In genomic region chr5:36090033-36090432, GRCh38 we compare ENCODE assay signal across 8 cellular contexts. TPM values are rescaled to one million over a fixed set of nuclear protein-coding genes. Genes with fewer than 3 reads are reported as not detected.
DNase-seq lines count a peak whose midpoint lies in the region; ATAC-seq lines count a peak whose summit lies in the region.

No MANE protein-coding gene starts in this region.

- ATAC-seq in GM18907 (IDR thresholded peaks at IDR 0.05; ENCODE audit: unreplicated experiment) (peak; percentile 75), HG03354 (IDR thresholded peaks at IDR 0.05; ENCODE audit: poor library complexity, severe bottlenecking, unreplicated experiment) (peak; percentile 91), GM21447 (IDR thresholded peaks at IDR 0.05; ENCODE audit: unreplicated experiment) (no peak), sciatic nerve (no peak)

- DNase-seq in COLO668 (lab: John Stamatoyannopoulos, UW; ENCODE audit: unreplicated experiment), result peak; percentile 27
- DNase-seq in RKO (ENCODE audit: low spot score), result peak; percentile 69
- peak; percentile 82 for DNase-seq in iPS DF 19.7 (ENCODE audit: low read depth, low spot score)
- DNase-seq in superior temporal gyrus (ENCODE audit: extremely low spot score), result no peak
- DNase-seq in sciatic nerve (ENCODE audit: low spot score), result no peak

- intact Hi-C loops in sciatic nerve (cut with DNase I), result no loop called here

RNA-seq across cellular contexts. Expression of gene UGT3A2, which starts 23.4 kb away (rescaled TPM):
- total RNA-seq in sciatic nerve, result not detected

Comparison
In these comparisons a context has a peak if more than half of its experiments do, and no peak if none do; other contexts are left out.
1. DNase-seq: peak in COLO668 (single experiment), RKO (single experiment) and iPS DF 19.7 (single experiment); none in superior temporal gyrus (single experiment) and sciatic nerve (single experiment).
2. ATAC-seq: peak in GM18907 (single experiment) and HG03354 (single experiment); none in GM21447 (single experiment) and sciatic nerve (single experiment).